ENCODE assay signal across 8 cellular contexts in the genomic region with DNA sequence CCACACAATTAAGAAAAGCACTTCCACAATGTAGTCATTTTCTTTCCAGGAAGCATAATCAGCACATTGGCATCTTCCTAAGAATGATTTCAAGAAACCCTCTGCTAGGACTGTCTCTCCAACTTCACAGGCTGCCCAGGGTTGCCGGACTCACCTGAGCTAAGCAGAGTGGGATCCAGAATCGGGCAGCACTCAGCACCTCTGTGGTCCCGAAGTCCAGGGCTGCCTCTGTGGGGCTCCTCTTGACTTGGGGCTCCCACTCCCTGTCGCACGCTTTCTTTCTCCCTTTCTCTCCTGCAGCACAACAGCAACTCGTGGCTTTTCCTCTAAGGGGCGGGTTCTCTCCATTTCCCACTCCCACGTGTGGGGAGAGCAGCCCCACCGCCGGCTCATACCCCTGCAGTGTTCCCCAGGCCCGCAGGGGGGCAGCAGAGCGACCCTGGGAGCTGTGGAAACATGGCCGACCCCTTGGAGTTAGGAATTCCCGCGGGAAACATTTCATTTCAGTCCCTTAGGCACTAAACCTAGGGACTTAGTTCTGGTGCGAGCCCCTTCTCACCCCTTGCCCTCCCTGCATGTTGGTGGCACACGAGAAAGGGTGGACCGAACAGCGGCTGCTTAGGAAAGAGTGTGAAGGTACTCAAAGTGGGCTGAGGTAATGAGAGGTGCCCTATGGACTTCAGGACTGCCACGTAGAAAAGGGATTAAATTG. TPM values are rescaled to one million over a fixed set of nuclear protein-coding genes. Genes with fewer than 3 reads are reported as not detected.
DNase-seq lines count a peak whose midpoint lies in the region; ATAC-seq and TF ChIP-seq lines count a peak whose summit lies in the region.

A gene with protein sequence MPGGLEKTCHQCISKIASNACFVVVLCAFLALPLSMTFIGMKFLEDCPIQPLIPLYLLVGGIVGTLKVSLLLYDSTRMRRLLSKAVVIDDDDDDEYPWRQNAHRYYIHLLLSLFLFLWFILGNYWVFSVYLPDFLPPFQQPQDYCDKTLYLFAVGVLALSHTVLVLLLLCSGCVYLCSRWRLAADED (minus strand): TSS at position 316 of the 712 bp plus-strand sequence. CDS start 6,647 bp downstream, outside the sequence.

- H3K4me3 Mint-ChIP-seq in effector memory CD8-positive, alpha-beta T cell, result no peak within 1 kb of the TSS
- peak within 1 kb of the TSS; percentile 42 to 55 for H3K4me3 Mint-ChIP-seq in stimulated activated naive B cell treated with anti-CD40 and anti-IgM and Interleukin-4, amounts not matched to agents 10 μg/mL and 1 μg/mL and 100 μg/mL, for 72 hours

- H3K27ac Mint-ChIP-seq in effector memory CD8-positive, alpha-beta T cell, result peak within 1 kb of the TSS in 1 of 2 donors; percentile 38
- H3K27ac Mint-ChIP-seq in stimulated activated naive B cell treated with anti-CD40 and anti-IgM and Interleukin-4, amounts not matched to agents 10 μg/mL and 1 μg/mL and 100 μg/mL, for 72 hours, result no peak within 1 kb of the TSS

- H4K8ac ChIP-seq in mesenchymal stem cell (ENCODE audit: low read length), result peak within 1 kb of the TSS; percentile 88

- H3K23ac ChIP-seq in mesenchymal stem cell (ENCODE audit: low read length in 2 of 2), result no peak within 1 kb of the TSS

- peak; percentile 89 for TF ChIP-seq CTCF in AG09309 (IDR thresholded peaks at IDR 0.05; ENCODE audit: control insufficient read depth, insufficient read depth, low read depth, low read length, missing control alignments)

- no peaks in the 10 kb centered on the region for H3K9me3 ChIP-seq in mesenchymal stem cell (ENCODE audit: control insufficient read depth, low read length)

- DNase-seq in AG09309 (ENCODE audit: low read depth) (no peak), NCI-H1694 (lab: John Stamatoyannopoulos, UW) (peak; percentile 78), mesenchymal stem cell (peak; percentile 57)
- DNase-seq in activated CD4-positive, alpha-beta T cell treated with anti-CD3 and anti-CD28 coated beads, Interleukin-2, amount 50 U/mL, for 1 hour, result peak; percentile 45
- DNase-seq in effector memory CD8-positive, alpha-beta T cell, result peak; percentile 30 to 51 (median 33)
- peak; percentile 25 for DNase-seq in stimulated activated naive B cell treated with anti-CD40 and anti-IgM and Interleukin-4, amounts not matched to agents 10 μg/mL and 1 μg/mL and 100 μg/mL, for 72 hours

- H4K91ac ChIP-seq in mesenchymal stem cell (ENCODE audit: low read length), result peak within 1 kb of the TSS; percentile 75

- peaks cover 9% of the 10 kb centered on the region for H3K4me1 ChIP-seq in mesenchymal stem cell (ENCODE audit: control insufficient read depth, insufficient read depth, low read depth, low read length)

- H3K27me3 ChIP-seq in mesenchymal stem cell (ENCODE audit: control insufficient read depth in 1 of 2, insufficient read depth in 1 of 2, low read length in 2 of 2), result peaks cover 11 to 20% of the 10 kb centered on the region in 2 experiments

- H3K36me3 Mint-ChIP-seq in effector memory CD8-positive, alpha-beta T cell (ENCODE audit: insufficient read depth), result no peaks in the 10 kb centered on the region
- no peaks in the 10 kb centered on the region for H3K36me3 Mint-ChIP-seq in stimulated activated naive B cell treated with anti-CD40 and anti-IgM and Interleukin-4, amounts not matched to agents 10 μg/mL and 1 μg/mL and 100 μg/mL, for 72 hours

- H2BK5ac ChIP-seq in mesenchymal stem cell (ENCODE audit: low read depth, low read length, poor library complexity, severe bottlenecking), result no peak within 1 kb of the TSS

- peak within 1 kb of the TSS; percentile 26 for H2BK15ac ChIP-seq in mesenchymal stem cell (ENCODE audit: low read depth, poor library complexity, severe bottlenecking)

- peak within 1 kb of the TSS; percentile 67 to 72 for H3K18ac ChIP-seq in mesenchymal stem cell (ENCODE audit: low read depth in 1 of 2, low read length in 2 of 2)

- H2BK120ac ChIP-seq in mesenchymal stem cell (ENCODE audit: low read depth, low read length), result no peak within 1 kb of the TSS

- no peak within 1 kb of the TSS for H3K9ac ChIP-seq in mesenchymal stem cell (ENCODE audit: low read length)

- peak within 1 kb of the TSS; percentile 50 for H3K4me2 ChIP-seq in mesenchymal stem cell (ENCODE audit: low read length, poor library complexity, severe bottlenecking)

- H3K36me3 ChIP-seq in mesenchymal stem cell (ENCODE audit: control insufficient read depth in 1 of 2, insufficient read depth in 2 of 2, low read depth in 1 of 2, low read length in 2 of 2), result no peaks in the 10 kb centered on the region

- H2AK5ac ChIP-seq in mesenchymal stem cell (ENCODE audit: low read length, severe bottlenecking), result no peak within 1 kb of the TSS

- H3K9me3 Mint-ChIP-seq in effector memory CD8-positive, alpha-beta T cell, result no peaks in the 10 kb centered on the region
- no peaks in the 10 kb centered on the region for H3K9me3 Mint-ChIP-seq in stimulated activated naive B cell treated with anti-CD40 and anti-IgM and Interleukin-4, amounts not matched to agents 10 μg/mL and 1 μg/mL and 100 μg/mL, for 72 hours

- H3K14ac ChIP-seq in mesenchymal stem cell (ENCODE audit: low read length in 2 of 2), result peak within 1 kb of the TSS in 1 of 2 experiments; percentile 59

- H3K4me1 Mint-ChIP-seq in effector memory CD8-positive, alpha-beta T cell (ENCODE audit: low read depth in 2 of 2), result peaks cover 5% of the 10 kb centered on the region in 2 donors
- H3K4me1 Mint-ChIP-seq in stimulated activated naive B cell treated with anti-CD40 and anti-IgM and Interleukin-4, amounts not matched to agents 10 μg/mL and 1 μg/mL and 100 μg/mL, for 72 hours, result peaks cover 4 to 9% of the 10 kb centered on the region in 2 donors

- H3K27me3 Mint-ChIP-seq in effector memory CD8-positive, alpha-beta T cell, result peaks cover 11 to 13% of the 10 kb centered on the region in 2 donors
- H3K27me3 Mint-ChIP-seq in stimulated activated naive B cell treated with anti-CD40 and anti-IgM and Interleukin-4, amounts not matched to agents 10 μg/mL and 1 μg/mL and 100 μg/mL, for 72 hours, result peaks cover 10 to 11% of the 10 kb centered on the region in 2 donors

- H3K79me1 ChIP-seq in mesenchymal stem cell (replicated peaks; ENCODE audit: low read length, poor library complexity, severe bottlenecking), result no peaks in the 10 kb centered on the region

- peak within 1 kb of the TSS in 1 of 2 experiments; percentile 67 for H3K4ac ChIP-seq in mesenchymal stem cell (ENCODE audit: low read depth in 1 of 2, low read length in 2 of 2)

- peak within 1 kb of the TSS in 1 of 2 experiments; percentile 51 for H2BK12ac ChIP-seq in mesenchymal stem cell (ENCODE audit: low read length in 2 of 2)

- WGBS in mesenchymal stem cell, result 41% methylated on average over 20 of the region's 20 CpGs

- H3K4me3 ChIP-seq in AG09309 (ENCODE audit: control insufficient read depth, low read depth, low read length), result no peak within 1 kb of the TSS
- H3K4me3 ChIP-seq in mesenchymal stem cell (ENCODE audit: insufficient read depth in 1 of 2, low read depth in 1 of 2, low read length in 2 of 2), result no peak within 1 kb of the TSS

- peak; percentile 67 for ATAC-seq in GM19023 (IDR thresholded peaks at IDR 0.05; ENCODE audit: unreplicated experiment)
- peak; percentile 69 for ATAC-seq in effector memory CD8-positive, alpha-beta T cell (replicated peaks)
- peak; percentile 51 to 66 for ATAC-seq in stimulated activated naive B cell treated with anti-CD40 and anti-IgM and Interleukin-4, amounts not matched to agents 10 μg/mL and 1 μg/mL and 100 μg/mL, for 72 hours (replicated peaks)
- no peak for ATAC-seq in HG02938 (IDR thresholded peaks at IDR 0.05; ENCODE audit: unreplicated experiment)

- H2AFZ ChIP-seq in mesenchymal stem cell (ENCODE audit: low read depth, low read length), result peak within 1 kb of the TSS; percentile 54

- H3K27ac ChIP-seq in mesenchymal stem cell (ENCODE audit: low read length, poor library complexity, severe bottlenecking), result no peak within 1 kb of the TSS

RNA-seq across cellular contexts. Expression of the gene that starts here (rescaled TPM):
- polyA plus RNA-seq in mesenchymal stem cell (2013, experiment 1 of 2), result not detected
- polyA plus RNA-seq in mesenchymal stem cell (2013, experiment 2 of 2), result not detected

Comparison
In these comparisons a context has a peak if more than half of its experiments do, and no peak if none do; other contexts are left out.
1. H3K4me3 Mint-ChIP-seq: peak in stimulated activated naive B cell treated with anti-CD40 and anti-IgM and Interleukin-4, amounts not matched to agents 10 μg/mL and 1 μg/mL and 100 μg/mL, for 72 hours (2 of 2); none in effector memory CD8-positive, alpha-beta T cell (0 of 2).